In genomic region chr3:94336076-94336741, GRCh38 we compare ENCODE assay signal across 8 cellular contexts.
DNase-seq lines count a peak whose midpoint lies in the region; ATAC-seq and TF ChIP-seq lines count a peak whose summit lies in the region.

No MANE protein-coding gene starts in this region.

- H3K4me1 ChIP-seq in adrenal gland (replicated peaks in 1 of 2) (no peaks in the 10 kb centered on the region), gastrocnemius medialis (no peaks in the 10 kb centered on the region)

- intact Hi-C loops in adrenal gland (cut with DNase I) (no loop called here), gastrocnemius medialis (cut with DNase I; ENCODE audit: low total_unique reads) (no loop called here)

- in situ Hi-C loops in gastrocnemius medialis (cut with MboI; ENCODE audit: low sequenced_read_pairs in 4 of 4): no loop called here

- TF ChIP-seq POLR2A in adrenal gland (IDR thresholded peaks at IDR 0.05): no peak
- no peak for TF ChIP-seq POLR2A in gastrocnemius medialis (IDR thresholded peaks at IDR 0.05)

- H3K27ac ChIP-seq in adrenal gland (no peak overlapping the region), gastrocnemius medialis (no peak overlapping the region)

- H3K27me3 ChIP-seq in adrenal gland (no peaks in the 10 kb centered on the region), gastrocnemius medialis (no peaks in the 10 kb centered on the region)

- H3K9me3 ChIP-seq in adrenal gland (replicated peaks in 1 of 3) (no peaks in the 10 kb centered on the region), gastrocnemius medialis (no peaks in the 10 kb centered on the region)

- TF ChIP-seq CTCF in AG09319 (IDR thresholded peaks at IDR 0.05; ENCODE audit: low read depth, low read length): peak; percentile 24
- TF ChIP-seq CTCF in adrenal gland (IDR thresholded peaks at IDR 0.05): peak; percentile 5 to 50 (median 28)
- TF ChIP-seq CTCF in gastrocnemius medialis (IDR thresholded peaks at IDR 0.05 in 4 of 5, conservative IDR thresholded peaks at IDR 0.05 in 1 of 5): no peak

- 38 to 45% (median 42%) methylated on average over 3 of the region's 3 CpGs for WGBS in adrenal gland, 4 donors

- H3K4me3 ChIP-seq in adrenal gland (no peak overlapping the region), gastrocnemius medialis (no peak overlapping the region)

- peak; percentile 1 for DNase-seq in AG09319 (ENCODE audit: extremely low read depth, low read depth)
- peak; percentile 80 for DNase-seq in HT-29 (ENCODE audit: low spot score)
- DNase-seq in adrenal gland: no peak
- DNase-seq in iris pigment epithelial cell (ENCODE audit: low read depth): peak; percentile 65
- DNase-seq in gastrocnemius medialis: no peak

- ATAC-seq in HG03469 (IDR thresholded peaks at IDR 0.05; ENCODE audit: unreplicated experiment) (no peak), gastrocnemius medialis (no peak), GM19397 (IDR thresholded peaks at IDR 0.05; ENCODE audit: unreplicated experiment) (no peak), GM21528 (IDR thresholded peaks at IDR 0.05; ENCODE audit: low FRiP score, unreplicated experiment) (no peak)

- H3K36me3 ChIP-seq in adrenal gland (replicated peaks in 1 of 2) (no peaks in the 10 kb centered on the region), gastrocnemius medialis (no peaks in the 10 kb centered on the region)

Comparison
In these comparisons a context has a peak if more than half of its experiments do, and no peak if none do; other contexts are left out.
1. DNase-seq: peak in AG09319 (single experiment), HT-29 (single experiment) and iris pigment epithelial cell (single experiment); none in adrenal gland (0 of 7) and gastrocnemius medialis (0 of 2).
2. CTCF ChIP-seq: peak in AG09319 (single experiment) and adrenal gland (6 of 6); none in gastrocnemius medialis (0 of 5).